Comparison of ENCODE assay signal across 1 cellular context in the genomic region with DNA sequence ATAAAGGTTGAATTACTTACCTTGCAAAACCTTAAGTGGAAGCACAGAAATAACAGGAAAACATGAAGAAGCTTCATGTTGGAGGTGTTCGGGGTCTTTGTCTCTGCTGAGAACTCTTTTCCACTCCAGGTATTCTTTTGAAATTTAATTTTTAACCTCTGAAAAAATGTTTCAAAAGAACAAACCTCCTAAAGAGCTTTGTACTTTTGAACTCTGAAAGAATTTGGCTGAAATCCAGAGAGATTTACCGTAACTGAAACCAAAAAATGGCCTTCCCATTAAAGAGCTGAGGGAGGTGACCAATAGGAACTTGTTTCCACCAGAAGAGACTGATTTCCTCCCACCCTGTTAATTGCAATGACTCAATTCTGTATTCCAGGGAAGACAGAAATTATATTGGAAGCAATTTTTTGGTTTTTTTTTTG.
TF ChIP-seq lines count a peak whose summit lies in the region.

Gene CFI (minus strand): TSS at position 105 of the 425 bp plus-strand sequence. CDS start 28 bp downstream, at position 77.

TF ChIP-seq in GM23338, 12 proteins besides CTCF, POLR2A, EP300 and RAD21 (continued from another document):
- TF ChIP-seq, protein P1, sequence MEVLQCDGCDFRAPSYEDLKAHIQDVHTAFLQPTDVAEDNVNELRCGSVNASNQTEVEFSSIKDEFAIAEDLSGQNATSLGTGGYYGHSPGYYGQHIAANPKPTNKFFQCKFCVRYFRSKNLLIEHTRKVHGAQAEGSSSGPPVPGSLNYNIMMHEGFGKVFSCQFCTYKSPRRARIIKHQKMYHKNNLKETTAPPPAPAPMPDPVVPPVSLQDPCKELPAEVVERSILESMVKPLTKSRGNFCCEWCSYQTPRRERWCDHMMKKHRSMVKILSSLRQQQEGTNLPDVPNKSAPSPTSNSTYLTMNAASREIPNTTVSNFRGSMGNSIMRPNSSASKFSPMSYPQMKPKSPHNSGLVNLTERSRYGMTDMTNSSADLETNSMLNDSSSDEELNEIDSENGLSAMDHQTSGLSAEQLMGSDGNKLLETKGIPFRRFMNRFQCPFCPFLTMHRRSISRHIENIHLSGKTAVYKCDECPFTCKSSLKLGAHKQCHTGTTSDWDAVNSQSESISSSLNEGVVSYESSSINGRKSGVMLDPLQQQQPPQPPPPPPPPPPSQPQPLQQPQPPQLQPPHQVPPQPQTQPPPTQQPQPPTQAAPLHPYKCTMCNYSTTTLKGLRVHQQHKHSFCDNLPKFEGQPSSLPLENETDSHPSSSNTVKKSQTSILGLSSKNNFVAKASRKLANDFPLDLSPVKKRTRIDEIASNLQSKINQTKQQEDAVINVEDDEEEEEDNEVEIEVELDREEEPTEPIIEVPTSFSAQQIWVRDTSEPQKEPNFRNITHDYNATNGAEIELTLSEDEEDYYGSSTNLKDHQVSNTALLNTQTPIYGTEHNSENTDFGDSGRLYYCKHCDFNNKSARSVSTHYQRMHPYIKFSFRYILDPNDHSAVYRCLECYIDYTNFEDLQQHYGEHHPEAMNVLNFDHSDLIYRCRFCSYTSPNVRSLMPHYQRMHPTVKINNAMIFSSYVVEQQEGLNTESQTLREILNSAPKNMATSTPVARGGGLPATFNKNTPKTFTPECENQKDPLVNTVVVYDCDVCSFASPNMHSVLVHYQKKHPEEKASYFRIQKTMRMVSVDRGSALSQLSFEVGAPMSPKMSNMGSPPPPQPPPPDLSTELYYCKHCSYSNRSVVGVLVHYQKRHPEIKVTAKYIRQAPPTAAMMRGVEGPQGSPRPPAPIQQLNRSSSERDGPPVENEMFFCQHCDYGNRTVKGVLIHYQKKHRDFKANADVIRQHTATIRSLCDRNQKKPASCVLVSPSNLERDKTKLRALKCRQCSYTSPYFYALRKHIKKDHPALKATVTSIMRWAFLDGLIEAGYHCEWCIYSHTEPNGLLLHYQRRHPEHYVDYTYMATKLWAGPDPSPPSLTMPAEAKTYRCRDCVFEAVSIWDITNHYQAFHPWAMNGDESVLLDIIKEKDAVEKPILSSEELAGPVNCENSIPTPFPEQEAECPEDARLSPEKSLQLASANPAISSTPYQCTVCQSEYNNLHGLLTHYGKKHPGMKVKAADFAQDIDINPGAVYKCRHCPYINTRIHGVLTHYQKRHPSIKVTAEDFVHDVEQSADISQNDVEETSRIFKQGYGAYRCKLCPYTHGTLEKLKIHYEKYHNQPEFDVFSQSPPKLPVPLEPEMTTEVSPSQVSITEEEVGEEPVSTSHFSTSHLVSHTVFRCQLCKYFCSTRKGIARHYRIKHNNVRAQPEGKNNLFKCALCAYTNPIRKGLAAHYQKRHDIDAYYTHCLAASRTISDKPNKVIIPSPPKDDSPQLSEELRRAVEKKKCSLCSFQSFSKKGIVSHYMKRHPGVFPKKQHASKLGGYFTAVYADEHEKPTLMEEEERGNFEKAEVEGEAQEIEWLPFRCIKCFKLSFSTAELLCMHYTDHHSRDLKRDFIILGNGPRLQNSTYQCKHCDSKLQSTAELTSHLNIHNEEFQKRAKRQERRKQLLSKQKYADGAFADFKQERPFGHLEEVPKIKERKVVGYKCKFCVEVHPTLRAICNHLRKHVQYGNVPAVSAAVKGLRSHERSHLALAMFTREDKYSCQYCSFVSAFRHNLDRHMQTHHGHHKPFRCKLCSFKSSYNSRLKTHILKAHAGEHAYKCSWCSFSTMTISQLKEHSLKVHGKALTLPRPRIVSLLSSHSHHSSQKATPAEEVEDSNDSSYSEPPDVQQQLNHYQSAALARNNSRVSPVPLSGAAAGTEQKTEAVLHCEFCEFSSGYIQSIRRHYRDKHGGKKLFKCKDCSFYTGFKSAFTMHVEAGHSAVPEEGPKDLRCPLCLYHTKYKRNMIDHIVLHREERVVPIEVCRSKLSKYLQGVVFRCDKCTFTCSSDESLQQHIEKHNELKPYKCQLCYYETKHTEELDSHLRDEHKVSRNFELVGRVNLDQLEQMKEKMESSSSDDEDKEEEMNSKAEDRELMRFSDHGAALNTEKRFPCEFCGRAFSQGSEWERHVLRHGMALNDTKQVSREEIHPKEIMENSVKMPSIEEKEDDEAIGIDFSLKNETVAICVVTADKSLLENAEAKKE (CRISPR knock-in tag; IDR thresholded peaks at IDR 0.05), result no peak
- no peak for TF ChIP-seq ZNF331 (CRISPR knock-in tag; IDR thresholded peaks at IDR 0.05; ENCODE audit: low read depth)
